ENCODE assay signal across 9 cellular contexts in the genomic region with DNA sequence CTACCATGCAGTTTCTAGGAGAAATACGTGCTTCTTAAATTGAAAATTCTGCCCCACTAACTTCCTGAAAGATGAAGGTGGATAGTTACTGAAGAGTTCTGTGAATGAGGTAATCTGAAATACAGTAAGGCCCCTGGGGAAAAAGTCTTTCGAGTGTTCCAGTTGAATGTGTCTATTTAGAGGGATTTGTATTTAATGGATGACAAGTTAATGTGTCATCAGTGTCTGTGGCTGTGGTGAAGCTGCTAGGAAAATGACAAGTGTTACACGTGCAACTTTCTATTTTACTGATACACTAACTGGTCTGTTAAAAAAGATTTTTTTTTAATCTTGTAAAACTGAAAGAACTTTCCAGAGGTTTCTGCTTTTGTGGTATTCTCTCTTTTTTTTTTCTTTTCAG.
DNase-seq lines count a peak whose midpoint lies in the region; ATAC-seq, FAIRE-seq and TF ChIP-seq lines count a peak whose summit lies in the region.
"Had no signal": no experiment of that assay in that cellular context is flagged by ENCODE, and none has a peak within 500 bp of the region (broad histone marks: within the 10 kb centered on the region; RNA-seq: fewer than 3 reads in every experiment).

No MANE protein-coding gene starts in this region.

- H3K9me2 ChIP-seq in MM.1S (replicated peaks; ENCODE audit: insufficient read depth, low read length) = no peaks in the 10 kb centered on the region

- H3K27me3 ChIP-seq in MM.1S (replicated peaks; ENCODE audit: insufficient read depth, low read length) = no peaks in the 10 kb centered on the region

- no peak overlapping the region for H3K27ac ChIP-seq in MM.1S (ENCODE audit: low read length)

- no peak overlapping the region for H3K9ac ChIP-seq in MM.1S (ENCODE audit: low read length)

- no peaks in the 10 kb centered on the region for H3K79me2 ChIP-seq in MM.1S (ENCODE audit: low read length)

- no peaks in the 10 kb centered on the region for H3K36me3 ChIP-seq in MM.1S (replicated peaks; ENCODE audit: insufficient read depth, low read length)

- no peaks in the 10 kb centered on the region for H3F3A ChIP-seq in MM.1S (ENCODE audit: insufficient read depth, low read length)

- peak; percentile 66 for ATAC-seq in HG02678 (IDR thresholded peaks at IDR 0.05; ENCODE audit: unreplicated experiment)

- no peak overlapping the region for H3K4me3 ChIP-seq in MM.1S (ENCODE audit: low read length)

- FAIRE-seq in GM19239 (lab: Jason Lieb, UNC) = peak; percentile 72

- no peaks in the 10 kb centered on the region for H3K9me3 ChIP-seq in MM.1S (replicated peaks; ENCODE audit: insufficient read depth, low read length)

- no peak for TF ChIP-seq CTCF in MM.1S (IDR thresholded peaks at IDR 0.05; ENCODE audit: low read length)

- no peak overlapping the region for H2AFZ ChIP-seq in MM.1S (ENCODE audit: low read length)

- no peaks in the 10 kb centered on the region for H3K4me1 ChIP-seq in MM.1S (ENCODE audit: low read length)

- no peak overlapping the region for H3K4me2 ChIP-seq in MM.1S (ENCODE audit: low read depth, low read length)

- DNase-seq in GM19239 (ENCODE audit: insufficient read length, low spot score) (peak; percentile 20), NCI-H2107 (lab: John Stamatoyannopoulos, UW) (peak; percentile 18), kidney tubule cell (ENCODE audit: low spot score) (peak; percentile 96), Ammon's horn (ENCODE audit: low spot score) (no peak), activated gamma-delta T cell treated with Interleukin-2 at 50 U/mL for 16 hours (no peak), MM.1S (no peak)
- no peak for DNase-seq in activated naive CD4-positive, alpha-beta T cell (lab: John Stamatoyannopoulos, UW)
- DNase-seq: activated CD4-positive, alpha-beta T cell treated with anti-CD3 and anti-CD28 coated beads for 48 hours had no signal

- no peaks in the 10 kb centered on the region for H4K20me1 ChIP-seq in MM.1S (ENCODE audit: insufficient read depth, low read length)

Comparison
In these comparisons a context has a peak if more than half of its experiments do, and no peak if none do; other contexts are left out.
1. DNase-seq: peak in GM19239 (single experiment), NCI-H2107 (single experiment) and kidney tubule cell (single experiment); none in Ammon's horn (single experiment), activated gamma-delta T cell treated with Interleukin-2 at 50 U/mL for 16 hours (single experiment), activated naive CD4-positive, alpha-beta T cell (0 of 4) and MM.1S (single experiment).